ENCODE assay signal across 16 cellular contexts in the genomic region with DNA sequence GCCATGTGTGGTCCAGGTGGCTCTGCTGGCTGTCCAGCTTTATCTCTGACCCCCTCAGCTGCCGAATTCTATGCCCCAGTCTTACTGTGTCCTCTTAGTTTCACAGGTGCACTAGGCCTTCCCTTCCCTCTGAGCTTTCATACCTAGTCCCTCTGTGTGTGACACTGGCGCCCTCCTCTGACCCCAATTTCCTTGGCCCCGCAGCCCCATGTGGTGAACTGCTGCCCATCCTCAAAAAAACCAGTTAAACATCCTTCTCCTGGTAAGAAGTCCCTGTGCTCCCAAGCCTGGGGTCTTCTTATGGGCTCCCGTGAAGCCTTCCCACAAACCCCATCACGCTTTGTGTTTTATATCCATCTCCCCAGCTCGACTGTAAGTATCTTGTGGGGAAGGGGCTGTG.
A peak's percentile ranks its signal among the peaks of the same experiment; 100 is the strongest.
DNase-seq lines count a peak whose midpoint lies in the region; ATAC-seq and TF ChIP-seq lines count a peak whose summit lies in the region.
"Had no signal": no experiment of that assay in that cellular context is flagged by ENCODE, and none has a peak within 500 bp of the region (broad histone marks: within the 10 kb centered on the region; RNA-seq: fewer than 3 reads in every experiment).

No MANE protein-coding gene starts in this region.

- H2BK12ac ChIP-seq in mesenchymal stem cell (ENCODE audit: low read length in 2 of 2) = peak overlapping the region in 1 of 2 experiments; percentile 25

- H3K9me3 ChIP-seq in DND-41 (ENCODE audit: insufficient read depth, low read length, severe bottlenecking) (no peaks in the 10 kb centered on the region), mesenchymal stem cell (ENCODE audit: control insufficient read depth, low read length) (no peaks in the 10 kb centered on the region), gastroesophageal sphincter (no peaks in the 10 kb centered on the region)
- H3K9me3 ChIP-seq: SJSA1 had no signal

- no peak for DNase-seq in DND-41
- DNase-seq in WTC11 (ENCODE audit: low spot score) = peak; percentile 60
- no peak for DNase-seq in mesenchymal stem cell
- DNase-seq: activated CD8-positive, alpha-beta memory T cell treated with anti-CD3 and anti-CD28 coated beads, Interleukin-2, amount 50 U/mL, for 4 hours; activated naive CD8-positive, alpha-beta T cell treated with anti-CD3 and anti-CD28 coated beads, Interleukin-2, amount 10 ng/mL, durations not matched to agents 7 days and 5 days; CD4-positive, alpha-beta T cell; NCI-H1436 treated with DMSO at 0.1 percent for 48 hours; NCI-H526 treated with DMSO at 0.1 percent for 48 hours; stimulated activated CD4-positive, alpha-beta T cell treated with anti-CD3 and anti-CD28 coated beads, Interleukin-4, amount 100 ng/mL, for 4 hours had no signal

- H3K4me3 ChIP-seq in ACC112 (ENCODE audit: low read depth, low read length) (no peak overlapping the region), DND-41 (ENCODE audit: low read depth in 1 of 2, low read length in 2 of 2) (no peak overlapping the region), mesenchymal stem cell (ENCODE audit: insufficient read depth in 1 of 2, low read depth in 1 of 2, low read length in 2 of 2) (no peak overlapping the region), gastroesophageal sphincter (no peak overlapping the region)
- H3K4me3 ChIP-seq: SJSA1 had no signal

- TF ChIP-seq POLR2A in gastroesophageal sphincter (IDR thresholded peaks at IDR 0.05) = no peak

- H4K91ac ChIP-seq in mesenchymal stem cell (ENCODE audit: low read length) = no peak overlapping the region

- peak; percentile 24 for TF ChIP-seq CTCF in DND-41 (IDR thresholded peaks at IDR 0.05; ENCODE audit: borderline replicate concordance, extremely low read depth, low read length, poor library complexity, severe bottlenecking)
- TF ChIP-seq CTCF in WTC11 (IDR thresholded peaks at IDR 0.05) = no peak
- no peak for TF ChIP-seq CTCF in gastroesophageal sphincter (IDR thresholded peaks at IDR 0.05)

- no peaks in the 10 kb centered on the region for H4K20me1 ChIP-seq in DND-41 (ENCODE audit: insufficient read depth, low read length)

- no peak overlapping the region for H3K18ac ChIP-seq in mesenchymal stem cell (ENCODE audit: low read depth in 1 of 2, low read length in 2 of 2)

- H2AK5ac ChIP-seq in mesenchymal stem cell (ENCODE audit: low read length, severe bottlenecking) = no peak overlapping the region

- H3K27ac Mint-ChIP-seq in WTC11 = no peak overlapping the region
- H3K27ac Mint-ChIP-seq: activated naive CD8-positive, alpha-beta T cell treated with anti-CD3 and anti-CD28 coated beads, Interleukin-2, amount 10 ng/mL, durations not matched to agents 7 days and 5 days; CD4-positive, alpha-beta T cell; natural killer cell treated with Interleukin-12 subunit alpha and Interleukin-12 subunit beta and Interleukin-15 and Interleukin-18, amount 100 ng/mL, for 72 hours; stimulated activated effector memory CD8-positive, alpha-beta T cell treated with anti-CD3 and anti-CD28 coated beads, Interleukin-12 subunit alpha, Interleukin-12 subunit beta, amount 100 ng/mL, for 72 hours had no signal

- H3K4me2 ChIP-seq in DND-41 (ENCODE audit: insufficient read depth, low read length) = no peak overlapping the region
- H3K4me2 ChIP-seq in mesenchymal stem cell (ENCODE audit: low read length, poor library complexity, severe bottlenecking) = no peak overlapping the region

- H3K27me3 ChIP-seq in ACC112 (ENCODE audit: insufficient read depth, low read length) = no peaks in the 10 kb centered on the region
- H3K27me3 ChIP-seq in DND-41 (ENCODE audit: insufficient read depth, low read length, poor library complexity) = peaks cover 5% of the 10 kb centered on the region
- no peaks in the 10 kb centered on the region for H3K27me3 ChIP-seq in mesenchymal stem cell (ENCODE audit: control insufficient read depth in 1 of 2, insufficient read depth in 1 of 2, low read length in 2 of 2)
- no peaks in the 10 kb centered on the region for H3K27me3 ChIP-seq in gastroesophageal sphincter
- H3K27me3 ChIP-seq: SJSA1 had no signal

- no peaks in the 10 kb centered on the region for H3K27me3 Mint-ChIP-seq in WTC11 (ENCODE audit: low read depth)
- H3K27me3 Mint-ChIP-seq: activated naive CD8-positive, alpha-beta T cell treated with anti-CD3 and anti-CD28 coated beads, Interleukin-2, amount 10 ng/mL, durations not matched to agents 7 days and 5 days; CD4-positive, alpha-beta T cell had no signal

- H2AFZ ChIP-seq in ACC112 (ENCODE audit: low read length, unreplicated experiment) (peak overlapping the region; percentile 33), DND-41 (ENCODE audit: low read depth, low read length) (no peak overlapping the region), mesenchymal stem cell (ENCODE audit: low read depth, low read length) (no peak overlapping the region)

- H3K9me3 Mint-ChIP-seq in WTC11 = peaks cover 4% of the 10 kb centered on the region; the same call in 1 of the 2 replicates
- H3K9me3 Mint-ChIP-seq: activated naive CD8-positive, alpha-beta T cell treated with anti-CD3 and anti-CD28 coated beads, Interleukin-2, amount 10 ng/mL, durations not matched to agents 7 days and 5 days; CD4-positive, alpha-beta T cell; natural killer cell treated with Interleukin-12 subunit alpha and Interleukin-12 subunit beta and Interleukin-15 and Interleukin-18, amount 100 ng/mL, for 72 hours; stimulated activated effector memory CD8-positive, alpha-beta T cell treated with anti-CD3 and anti-CD28 coated beads, Interleukin-12 subunit alpha, Interleukin-12 subunit beta, amount 100 ng/mL, for 72 hours had no signal

- no peak overlapping the region for H3K4ac ChIP-seq in mesenchymal stem cell (ENCODE audit: low read depth in 1 of 2, low read length in 2 of 2)

- POLR2A ChIA-PET in WTC11 (lab: Charles Lee) = no interaction called here

- no peak overlapping the region for H2BK120ac ChIP-seq in mesenchymal stem cell (ENCODE audit: low read depth, low read length)

- ATAC-seq in DND-41 (ENCODE audit: insufficient read depth, low read depth) (no peak), WTC11 (peak; percentile 91), GM18517 (IDR thresholded peaks at IDR 0.05; ENCODE audit: unreplicated experiment) (no peak), HG03378 (IDR thresholded peaks at IDR 0.05; ENCODE audit: unreplicated experiment) (no peak), gastroesophageal sphincter (no peak)
- ATAC-seq: natural killer cell treated with Interleukin-12 subunit alpha and Interleukin-12 subunit beta and Interleukin-15 and Interleukin-18, amount 100 ng/mL, for 72 hours; stimulated activated effector memory CD8-positive, alpha-beta T cell treated with anti-CD3 and anti-CD28 coated beads, Interleukin-12 subunit alpha, Interleukin-12 subunit beta, amount 100 ng/mL, for 72 hours had no signal

- no peaks in the 10 kb centered on the region for H3K36me3 Mint-ChIP-seq in WTC11
- H3K36me3 Mint-ChIP-seq: activated naive CD8-positive, alpha-beta T cell treated with anti-CD3 and anti-CD28 coated beads, Interleukin-2, amount 10 ng/mL, durations not matched to agents 7 days and 5 days; natural killer cell treated with Interleukin-12 subunit alpha and Interleukin-12 subunit beta and Interleukin-15 and Interleukin-18, amount 100 ng/mL, for 72 hours; stimulated activated effector memory CD8-positive, alpha-beta T cell treated with anti-CD3 and anti-CD28 coated beads, Interleukin-12 subunit alpha, Interleukin-12 subunit beta, amount 100 ng/mL, for 72 hours had no signal

- WGBS in mesenchymal stem cell = 95% methylated on average over 6 of the region's 6 CpGs
- WGBS in gastroesophageal sphincter (ENCODE audit: low coverage in 1 of 2), 2 donors = 73 to 94% methylated on average over 3 to 6 of the region's 6 CpGs

- H3K23ac ChIP-seq in mesenchymal stem cell (ENCODE audit: low read length in 2 of 2) = no peak overlapping the region

- H3K4me3 Mint-ChIP-seq in WTC11 = no peak overlapping the region
- H3K4me3 Mint-ChIP-seq: activated naive CD8-positive, alpha-beta T cell treated with anti-CD3 and anti-CD28 coated beads, Interleukin-2, amount 10 ng/mL, durations not matched to agents 7 days and 5 days; CD4-positive, alpha-beta T cell; natural killer cell treated with Interleukin-12 subunit alpha and Interleukin-12 subunit beta and Interleukin-15 and Interleukin-18, amount 100 ng/mL, for 72 hours; stimulated activated effector memory CD8-positive, alpha-beta T cell treated with anti-CD3 and anti-CD28 coated beads, Interleukin-12 subunit alpha, Interleukin-12 subunit beta, amount 100 ng/mL, for 72 hours had no signal

- CTCF ChIA-PET in WTC11 (lab: Charles Lee) = interaction anchor here (0.6 to 3.4 kb wide), 12 partner anchors 37 to 412 kb away, joined by 3 to 29 read pairs (median 5); a partner anchor contains a TSS

- no peaks in the 10 kb centered on the region for H3K36me3 ChIP-seq in ACC112 (ENCODE audit: insufficient read depth, low read length)
- no peaks in the 10 kb centered on the region for H3K36me3 ChIP-seq in DND-41 (ENCODE audit: insufficient read depth, low read length)
- H3K36me3 ChIP-seq in mesenchymal stem cell (ENCODE audit: control insufficient read depth in 1 of 2, insufficient read depth in 2 of 2, low read depth in 1 of 2, low read length in 2 of 2) = no peaks in the 10 kb centered on the region
- no peaks in the 10 kb centered on the region for H3K36me3 ChIP-seq in gastroesophageal sphincter
- H3K36me3 ChIP-seq: SJSA1 had no signal

- no peaks in the 10 kb centered on the region for H3K79me2 ChIP-seq in ACC112 (ENCODE audit: control insufficient read depth, insufficient read depth, low read length, unreplicated experiment)
- no peaks in the 10 kb centered on the region for H3K79me2 ChIP-seq in DND-41 (ENCODE audit: insufficient read depth, low read length)

- 0 out of 2 replicates have a peak overlapping the region, but pooled peaks have one; percentile 16 for H3K27ac ChIP-seq in ACC112 (ENCODE audit: low read depth, low read length)
- no peak overlapping the region for H3K27ac ChIP-seq in DND-41 (ENCODE audit: low read length)
- no peak overlapping the region for H3K27ac ChIP-seq in mesenchymal stem cell (ENCODE audit: low read length, poor library complexity, severe bottlenecking)
- no peak overlapping the region for H3K27ac ChIP-seq in gastroesophageal sphincter
- H3K27ac ChIP-seq: SJSA1 had no signal

- no peak overlapping the region for H4K8ac ChIP-seq in mesenchymal stem cell (ENCODE audit: low read length)

- no peaks in the 10 kb centered on the region for H3K4me1 Mint-ChIP-seq in WTC11

- no peak for TF ChIP-seq EP300 in gastroesophageal sphincter (IDR thresholded peaks at IDR 0.05)

- H2BK15ac ChIP-seq in mesenchymal stem cell (ENCODE audit: low read depth, poor library complexity, severe bottlenecking) = no peak overlapping the region

- no peak overlapping the region for H3K14ac ChIP-seq in mesenchymal stem cell (ENCODE audit: low read length in 2 of 2)

- no peaks in the 10 kb centered on the region for H3K79me1 ChIP-seq in mesenchymal stem cell (replicated peaks; ENCODE audit: low read length, poor library complexity, severe bottlenecking)

- H3K9ac ChIP-seq in DND-41 (ENCODE audit: low read depth, low read length) (no peak overlapping the region), mesenchymal stem cell (ENCODE audit: low read length) (peak overlapping the region; percentile 61)

- H2BK5ac ChIP-seq in mesenchymal stem cell (ENCODE audit: low read depth, low read length, poor library complexity, severe bottlenecking) = no peak overlapping the region

- H3K4me1 ChIP-seq in ACC112 (ENCODE audit: control insufficient read depth, insufficient read depth, low read length, unreplicated experiment) = peaks cover 52% of the 10 kb centered on the region
- no peaks in the 10 kb centered on the region for H3K4me1 ChIP-seq in DND-41 (ENCODE audit: insufficient read depth, low read length)
- peaks cover 14% of the 10 kb centered on the region for H3K4me1 ChIP-seq in mesenchymal stem cell (ENCODE audit: control insufficient read depth, insufficient read depth, low read depth, low read length)
- H3K4me1 ChIP-seq in gastroesophageal sphincter = peaks cover 0 to 14% (median 0%) of the 10 kb centered on the region in 3 donors
